In the genomic region with DNA sequence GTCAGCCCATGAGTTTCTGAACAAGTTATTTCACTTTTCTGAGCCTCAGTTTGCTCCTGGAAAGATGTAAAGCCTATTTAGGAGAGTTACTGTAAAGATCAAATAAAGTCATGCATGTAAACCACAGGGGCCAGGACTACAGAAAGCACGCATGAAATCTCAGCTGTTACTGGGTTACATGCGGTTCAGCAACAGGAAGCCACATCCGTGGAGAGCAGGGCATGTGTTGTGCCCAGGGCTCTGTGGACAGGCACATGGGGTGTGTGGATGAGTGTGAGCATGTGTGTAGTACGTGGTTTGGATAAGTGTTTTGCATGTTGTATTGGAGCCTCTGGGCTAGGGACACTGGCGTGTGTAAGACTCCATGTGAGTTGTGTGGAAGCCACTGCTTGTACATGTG, we compare ENCODE assay signal across 2 cellular contexts.
TF ChIP-seq lines count a peak whose summit lies in the region.

No MANE protein-coding gene starts in this region.

TF ChIP-seq in GM12878, 131 proteins besides CTCF, POLR2A, EP300 and RAD21:
- TF ChIP-seq STAT1 (conservative IDR thresholded peaks at IDR 0.05) (no peak), RUNX3 (IDR thresholded peaks at IDR 0.05; ENCODE audit: low read length) (0 out of 2 replicates have a peak, but pooled peaks have one; percentile 27), HDGF (IDR thresholded peaks at IDR 0.05) (no peak), PAX5 (IDR thresholded peaks at IDR 0.05; ENCODE audit: borderline replicate concordance, low read depth, low read length) (no peak), POLR2AphosphoS5 (IDR thresholded peaks at IDR 0.05; ENCODE audit: low read length) (no peak), IKZF1 (conservative IDR thresholded peaks at IDR 0.05) (no peak), EED (IDR thresholded peaks at IDR 0.05; ENCODE audit: low read depth) (no peak)
- TF ChIP-seq, protein P1, sequence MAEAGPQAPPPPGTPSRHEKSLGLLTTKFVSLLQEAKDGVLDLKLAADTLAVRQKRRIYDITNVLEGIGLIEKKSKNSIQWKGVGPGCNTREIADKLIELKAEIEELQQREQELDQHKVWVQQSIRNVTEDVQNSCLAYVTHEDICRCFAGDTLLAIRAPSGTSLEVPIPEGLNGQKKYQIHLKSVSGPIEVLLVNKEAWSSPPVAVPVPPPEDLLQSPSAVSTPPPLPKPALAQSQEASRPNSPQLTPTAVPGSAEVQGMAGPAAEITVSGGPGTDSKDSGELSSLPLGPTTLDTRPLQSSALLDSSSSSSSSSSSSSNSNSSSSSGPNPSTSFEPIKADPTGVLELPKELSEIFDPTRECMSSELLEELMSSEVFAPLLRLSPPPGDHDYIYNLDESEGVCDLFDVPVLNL (IDR thresholded peaks at IDR 0.05; ENCODE audit: low read depth, low read length) = no peak
TF ChIP-seq in GM12878: peak in this region for 1.

TF ChIP-seq in SK-N-SH, 30 proteins besides CTCF, POLR2A, EP300 and RAD21:
- TF ChIP-seq TEAD4 (IDR thresholded peaks at IDR 0.05; ENCODE audit: borderline replicate concordance, insufficient read depth) (no peak), TCF12 (IDR thresholded peaks at IDR 0.05) (no peak), RXRA (IDR thresholded peaks at IDR 0.05; ENCODE audit: borderline replicate concordance, low read depth) (no peak)
- TF ChIP-seq, protein P2, sequence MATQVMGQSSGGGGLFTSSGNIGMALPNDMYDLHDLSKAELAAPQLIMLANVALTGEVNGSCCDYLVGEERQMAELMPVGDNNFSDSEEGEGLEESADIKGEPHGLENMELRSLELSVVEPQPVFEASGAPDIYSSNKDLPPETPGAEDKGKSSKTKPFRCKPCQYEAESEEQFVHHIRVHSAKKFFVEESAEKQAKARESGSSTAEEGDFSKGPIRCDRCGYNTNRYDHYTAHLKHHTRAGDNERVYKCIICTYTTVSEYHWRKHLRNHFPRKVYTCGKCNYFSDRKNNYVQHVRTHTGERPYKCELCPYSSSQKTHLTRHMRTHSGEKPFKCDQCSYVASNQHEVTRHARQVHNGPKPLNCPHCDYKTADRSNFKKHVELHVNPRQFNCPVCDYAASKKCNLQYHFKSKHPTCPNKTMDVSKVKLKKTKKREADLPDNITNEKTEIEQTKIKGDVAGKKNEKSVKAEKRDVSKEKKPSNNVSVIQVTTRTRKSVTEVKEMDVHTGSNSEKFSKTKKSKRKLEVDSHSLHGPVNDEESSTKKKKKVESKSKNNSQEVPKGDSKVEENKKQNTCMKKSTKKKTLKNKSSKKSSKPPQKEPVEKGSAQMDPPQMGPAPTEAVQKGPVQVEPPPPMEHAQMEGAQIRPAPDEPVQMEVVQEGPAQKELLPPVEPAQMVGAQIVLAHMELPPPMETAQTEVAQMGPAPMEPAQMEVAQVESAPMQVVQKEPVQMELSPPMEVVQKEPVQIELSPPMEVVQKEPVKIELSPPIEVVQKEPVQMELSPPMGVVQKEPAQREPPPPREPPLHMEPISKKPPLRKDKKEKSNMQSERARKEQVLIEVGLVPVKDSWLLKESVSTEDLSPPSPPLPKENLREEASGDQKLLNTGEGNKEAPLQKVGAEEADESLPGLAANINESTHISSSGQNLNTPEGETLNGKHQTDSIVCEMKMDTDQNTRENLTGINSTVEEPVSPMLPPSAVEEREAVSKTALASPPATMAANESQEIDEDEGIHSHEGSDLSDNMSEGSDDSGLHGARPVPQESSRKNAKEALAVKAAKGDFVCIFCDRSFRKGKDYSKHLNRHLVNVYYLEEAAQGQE (IDR thresholded peaks at IDR 0.05; ENCODE audit: low read depth, low read length) = no peak
